7 cellular contexts compared by ENCODE assay signal in the genomic region with DNA sequence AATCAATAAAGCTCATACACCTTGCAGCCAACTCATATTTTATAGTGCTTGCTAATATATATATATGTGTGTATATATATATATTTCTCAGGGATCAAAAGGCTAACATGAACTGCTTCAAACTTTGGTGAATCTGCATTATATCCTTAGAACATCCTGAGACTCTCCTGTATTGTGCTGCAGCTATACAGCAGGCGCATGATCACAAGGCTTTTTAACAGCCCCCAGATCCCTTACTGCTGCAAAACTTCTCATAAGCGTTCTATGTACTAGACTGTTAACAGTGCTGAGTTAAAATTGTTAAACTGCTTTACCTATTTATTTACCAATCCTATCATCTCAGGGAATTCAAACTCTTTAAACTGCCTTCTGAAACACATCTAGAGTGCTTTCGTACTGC. TPM values are rescaled to one million over a fixed set of nuclear protein-coding genes. Genes with fewer than 3 reads are reported as not detected.
DNase-seq lines count a peak whose midpoint lies in the region; ATAC-seq and TF ChIP-seq lines count a peak whose summit lies in the region.

No MANE protein-coding gene starts in this region.

- no peaks in the 10 kb centered on the region for H3K36me3 ChIP-seq in H7 (replicated peaks; ENCODE audit: control insufficient read depth, insufficient read depth, low read length)

- TF ChIP-seq POLR2A in erythroblast (IDR thresholded peaks at IDR 0.05; ENCODE audit: low read length) = no peak

- ATAC-seq in GM21447 (IDR thresholded peaks at IDR 0.05; ENCODE audit: unreplicated experiment) = no peak

- no peaks in the 10 kb centered on the region for H3K27me3 ChIP-seq in H7 (ENCODE audit: control insufficient read depth, insufficient read depth, low read length)

- H3K4me3 ChIP-seq in H7 (ENCODE audit: insufficient read depth, low read depth, low read length) = peak overlapping the region; percentile 70

- DNase-seq in H7 (no peak), RKO (ENCODE audit: low spot score) (peak; percentile 66), erythroblast (lab: John Stamatoyannopoulos, UW) (peak; percentile 18 to 30), pons (ENCODE audit: low spot score) (peak; percentile 5), MV-4-11 (lab: John Stamatoyannopoulos, UW) (no peak)
- DNase-seq in stimulated activated CD4-positive, alpha-beta T cell treated with anti-CD3 and anti-CD28 coated beads, Interleukin-2, amount 100 ng/mL, for 24 hours = no peak

RNA-seq across cellular contexts. Expression of a gene that starts 1.3 kb away (rescaled TPM):
- 16.9 and 23.2 TPM in 2 replicates for total RNA-seq in H7 (2014; rRNA removed; shearing (Covaris generic))

RNA-seq across cellular contexts. Expression of a gene that starts 55.4 kb away (rescaled TPM):
- total RNA-seq in H7 (2014; rRNA removed; shearing (Covaris generic)) = 21.1 and 28.3 TPM in 2 replicates

Comparison
In these comparisons a context has a peak if more than half of its experiments do, and no peak if none do; other contexts are left out.
1. DNase-seq: peak in RKO (single experiment), erythroblast (2 of 2) and pons (single experiment); none in H7 (single experiment), MV-4-11 (single experiment) and stimulated activated CD4-positive, alpha-beta T cell treated with anti-CD3 and anti-CD28 coated beads, Interleukin-2, amount 100 ng/mL, for 24 hours (0 of 2).